In genomic region chr1:153967109-153967999, GRCh38 we compare ENCODE assay signal across 1 cellular context.
TF ChIP-seq lines count a peak whose summit lies in the region.

A gene with protein sequence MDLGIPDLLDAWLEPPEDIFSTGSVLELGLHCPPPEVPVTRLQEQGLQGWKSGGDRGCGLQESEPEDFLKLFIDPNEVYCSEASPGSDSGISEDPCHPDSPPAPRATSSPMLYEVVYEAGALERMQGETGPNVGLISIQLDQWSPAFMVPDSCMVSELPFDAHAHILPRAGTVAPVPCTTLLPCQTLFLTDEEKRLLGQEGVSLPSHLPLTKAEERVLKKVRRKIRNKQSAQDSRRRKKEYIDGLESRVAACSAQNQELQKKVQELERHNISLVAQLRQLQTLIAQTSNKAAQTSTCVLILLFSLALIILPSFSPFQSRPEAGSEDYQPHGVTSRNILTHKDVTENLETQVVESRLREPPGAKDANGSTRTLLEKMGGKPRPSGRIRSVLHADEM (plus strand): TSS chr1:153967902. CDS start chr1:153968526, 624 bp downstream.

TF ChIP-seq in K562, 482 proteins besides CTCF, POLR2A, EP300 and RAD21 (continued from another document and continues in another):
- TF ChIP-seq CHD7 (IDR thresholded peaks at IDR 0.05; ENCODE audit: low read depth, low read length) (no peak), SRSF3 (IDR thresholded peaks at IDR 0.05; ENCODE audit: insufficient read depth, low read length) (no peak), STAG1 (CRISPR knock-in tag; IDR thresholded peaks at IDR 0.05; ENCODE audit: borderline replicate concordance) (peak; percentile 32; the same call in 1 of the 2 replicates), ARID1B (IDR thresholded peaks at IDR 0.05) (no peak; the same call in 1 of the 2 replicates), TEAD1 (CRISPR knock-in tag; IDR thresholded peaks at IDR 0.05) (0 out of 4 replicates have a peak, but pooled peaks of 1 of the 2 experiments have one; percentile 56), NELFE (IDR thresholded peaks at IDR 0.05; ENCODE audit: insufficient read depth, insufficient read length) (no peak), ETS2 (tag; IDR thresholded peaks at IDR 0.05; ENCODE audit: borderline replicate concordance, poor library complexity, severe bottlenecking) (peak; percentile 19), FUS (optimal IDR thresholded peaks at IDR 0.05; ENCODE audit: low read depth, low read length) (no peak), BDP1 (IDR thresholded peaks at IDR 0.05; ENCODE audit: insufficient read depth, insufficient read length) (no peak), ZMIZ1 (IDR thresholded peaks at IDR 0.05; ENCODE audit: low read depth in 2 of 2, low read length in 2 of 2) (0 out of 4 replicates have a peak, but pooled peaks of 1 of the 2 experiments have one; percentile 40), EGR1 (conservative IDR thresholded peaks at IDR 0.05) (0 out of 2 replicates have a peak, but pooled peaks have one; percentile 12), SAP30 (IDR thresholded peaks at IDR 0.05; ENCODE audit: borderline replicate concordance, insufficient read depth, low read depth, low read length, poor library complexity, severe bottlenecking) (peak; percentile 85), STAT5A (IDR thresholded peaks at IDR 0.05; ENCODE audit: borderline replicate concordance, low read length) (no peak), ZNF668 (CRISPR knock-in tag; IDR thresholded peaks at IDR 0.05) (no peak), ETV6 (IDR thresholded peaks at IDR 0.05; ENCODE audit: borderline replicate concordance in 1 of 2, low read depth in 2 of 2, low read length in 1 of 2) (no peak), ETV6 (CRISPR knock-in tag; IDR thresholded peaks at IDR 0.05; ENCODE audit: borderline replicate concordance) (no peak; the same call in 1 of the 2 replicates), ZNF197 (CRISPR knock-in tag; IDR thresholded peaks at IDR 0.05; ENCODE audit: low read depth) (0 out of 2 replicates have a peak, but pooled peaks have one; percentile 47), ZNF143 (CRISPR knock-in tag; IDR thresholded peaks at IDR 0.05) (no peak), PATZ1 (CRISPR knock-in tag; IDR thresholded peaks at IDR 0.05; ENCODE audit: borderline replicate concordance) (no peak), ZNF133 (CRISPR knock-in tag; IDR thresholded peaks at IDR 0.05) (no peak), CAMTA2 (CRISPR knock-in tag; conservative IDR thresholded peaks at IDR 0.05) (no peak), ZZZ3 (IDR thresholded peaks at IDR 0.05) (no peak), NFXL1 (CRISPR knock-in tag; IDR thresholded peaks at IDR 0.05) (no peak), ZNF79 (CRISPR knock-in tag; IDR thresholded peaks at IDR 0.05; ENCODE audit: low read depth) (no peak), ZNF347 (CRISPR knock-in tag; IDR thresholded peaks at IDR 0.05; ENCODE audit: low read depth) (no peak), ZNF121 (CRISPR knock-in tag; conservative IDR thresholded peaks at IDR 0.05) (peak; percentile 100), MYNN (IDR thresholded peaks at IDR 0.05) (no peak), MYNN (CRISPR knock-in tag; IDR thresholded peaks at IDR 0.05) (no peak), SP1 (CRISPR knock-in tag; IDR thresholded peaks at IDR 0.05) (peak; percentile 63; the same call in 1 of the 2 replicates), ETV5 (CRISPR knock-in tag; IDR thresholded peaks at IDR 0.05; ENCODE audit: low read depth) (peak; percentile 74), HNRNPLL (IDR thresholded peaks at IDR 0.05; ENCODE audit: low read depth, low read length, poor library complexity, severe bottlenecking) (peak; percentile 76), SLC30A9 (CRISPR knock-in tag; IDR thresholded peaks at IDR 0.05) (no peak), TARDBP (IDR thresholded peaks at IDR 0.05) (peak; percentile 64; the same call in 1 of the 2 replicates), PTBP1 (IDR thresholded peaks at IDR 0.05; ENCODE audit: low read depth, low read length) (0 out of 2 replicates have a peak, but pooled peaks have one; percentile 14), CSDE1 (IDR thresholded peaks at IDR 0.05) (no peak), HLTF (IDR thresholded peaks at IDR 0.05) (peak; percentile 67), HSF4 (CRISPR knock-in tag; IDR thresholded peaks at IDR 0.05; ENCODE audit: borderline replicate concordance) (no peak)
- TF ChIP-seq, protein P1, sequence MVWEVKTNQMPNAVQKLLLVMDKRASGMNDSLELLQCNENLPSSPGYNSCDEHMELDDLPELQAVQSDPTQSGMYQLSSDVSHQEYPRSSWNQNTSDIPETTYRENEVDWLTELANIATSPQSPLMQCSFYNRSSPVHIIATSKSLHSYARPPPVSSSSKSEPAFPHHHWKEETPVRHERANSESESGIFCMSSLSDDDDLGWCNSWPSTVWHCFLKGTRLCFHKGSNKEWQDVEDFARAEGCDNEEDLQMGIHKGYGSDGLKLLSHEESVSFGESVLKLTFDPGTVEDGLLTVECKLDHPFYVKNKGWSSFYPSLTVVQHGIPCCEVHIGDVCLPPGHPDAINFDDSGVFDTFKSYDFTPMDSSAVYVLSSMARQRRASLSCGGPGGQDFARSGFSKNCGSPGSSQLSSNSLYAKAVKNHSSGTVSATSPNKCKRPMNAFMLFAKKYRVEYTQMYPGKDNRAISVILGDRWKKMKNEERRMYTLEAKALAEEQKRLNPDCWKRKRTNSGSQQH (CRISPR knock-in tag; IDR thresholded peaks at IDR 0.05): 0 out of 2 replicates have a peak, but pooled peaks have one; percentile 60
- TF ChIP-seq, protein P2, sequence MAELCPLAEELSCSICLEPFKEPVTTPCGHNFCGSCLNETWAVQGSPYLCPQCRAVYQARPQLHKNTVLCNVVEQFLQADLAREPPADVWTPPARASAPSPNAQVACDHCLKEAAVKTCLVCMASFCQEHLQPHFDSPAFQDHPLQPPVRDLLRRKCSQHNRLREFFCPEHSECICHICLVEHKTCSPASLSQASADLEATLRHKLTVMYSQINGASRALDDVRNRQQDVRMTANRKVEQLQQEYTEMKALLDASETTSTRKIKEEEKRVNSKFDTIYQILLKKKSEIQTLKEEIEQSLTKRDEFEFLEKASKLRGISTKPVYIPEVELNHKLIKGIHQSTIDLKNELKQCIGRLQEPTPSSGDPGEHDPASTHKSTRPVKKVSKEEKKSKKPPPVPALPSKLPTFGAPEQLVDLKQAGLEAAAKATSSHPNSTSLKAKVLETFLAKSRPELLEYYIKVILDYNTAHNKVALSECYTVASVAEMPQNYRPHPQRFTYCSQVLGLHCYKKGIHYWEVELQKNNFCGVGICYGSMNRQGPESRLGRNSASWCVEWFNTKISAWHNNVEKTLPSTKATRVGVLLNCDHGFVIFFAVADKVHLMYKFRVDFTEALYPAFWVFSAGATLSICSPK (IDR thresholded peaks at IDR 0.05; ENCODE audit: borderline replicate concordance): no peak
- TF ChIP-seq, protein P3, sequence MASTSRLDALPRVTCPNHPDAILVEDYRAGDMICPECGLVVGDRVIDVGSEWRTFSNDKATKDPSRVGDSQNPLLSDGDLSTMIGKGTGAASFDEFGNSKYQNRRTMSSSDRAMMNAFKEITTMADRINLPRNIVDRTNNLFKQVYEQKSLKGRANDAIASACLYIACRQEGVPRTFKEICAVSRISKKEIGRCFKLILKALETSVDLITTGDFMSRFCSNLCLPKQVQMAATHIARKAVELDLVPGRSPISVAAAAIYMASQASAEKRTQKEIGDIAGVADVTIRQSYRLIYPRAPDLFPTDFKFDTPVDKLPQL (IDR thresholded peaks at IDR 0.05; ENCODE audit: extremely low read depth, insufficient read length): peak; percentile 72
